ENCODE assay signal across 9 cellular contexts in the genomic region with DNA sequence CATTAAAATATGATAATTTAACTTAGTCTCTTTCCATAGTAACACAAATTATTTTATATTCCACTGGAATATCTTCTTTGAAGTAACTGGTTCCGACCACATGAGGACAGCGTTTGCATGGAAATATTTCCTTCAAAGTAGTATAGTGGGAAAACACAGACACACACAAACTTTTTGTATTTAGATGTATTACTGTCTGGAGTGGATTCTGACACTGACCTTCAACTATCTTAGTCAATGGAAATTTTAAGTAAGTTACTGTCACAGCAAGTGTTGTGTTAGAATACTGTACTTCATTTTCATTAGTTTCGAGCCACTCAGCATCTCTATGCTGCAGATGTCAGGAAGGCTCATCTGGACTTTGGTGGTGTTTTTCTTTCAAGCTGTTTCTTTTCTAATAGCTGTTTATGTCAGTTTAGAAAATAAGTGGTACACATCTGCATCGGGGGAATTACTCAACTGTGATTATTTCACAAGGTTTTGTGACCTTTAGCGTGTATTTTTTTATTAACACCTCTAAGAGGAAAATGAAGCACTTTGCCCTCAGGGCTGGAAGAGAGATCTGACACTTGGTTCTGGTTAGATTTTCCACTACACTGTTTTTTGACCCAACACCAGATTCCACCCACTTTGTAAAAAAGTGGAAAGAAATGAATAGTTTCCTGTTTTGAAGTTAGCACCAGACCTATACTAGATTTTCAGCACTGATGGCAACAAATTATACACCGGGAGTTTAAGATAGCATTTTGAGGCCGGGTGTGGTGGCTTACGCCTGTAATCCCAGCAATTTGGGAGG. TPM values are rescaled to one million over a fixed set of nuclear protein-coding genes. Genes with fewer than 3 reads are reported as not detected.
DNase-seq lines count a peak whose midpoint lies in the region; ATAC-seq and TF ChIP-seq lines count a peak whose summit lies in the region.
"Had no signal": no experiment of that assay in that cellular context is flagged by ENCODE, and none has a peak within 500 bp of the region (broad histone marks: within the 10 kb centered on the region; RNA-seq: fewer than 3 reads in every experiment).

No MANE protein-coding gene starts in this region.

- no peak for TF ChIP-seq EP300 in stomach (IDR thresholded peaks at IDR 0.05)

- H3K4me3 ChIP-seq in thoracic aorta (no peak overlapping the region), stomach (no peak overlapping the region)

- no peak for TF ChIP-seq POLR2A in stomach (IDR thresholded peaks at IDR 0.05)

- no peak overlapping the region for H3K27ac ChIP-seq in thoracic aorta
- no peak overlapping the region for H3K27ac ChIP-seq in stomach

- H3K9me3 ChIP-seq in thoracic aorta, result no peaks in the 10 kb centered on the region
- no peaks in the 10 kb centered on the region for H3K9me3 ChIP-seq in stomach

- H3K27me3 ChIP-seq in thoracic aorta (replicated peaks; ENCODE audit: insufficient read depth) (no peaks in the 10 kb centered on the region), stomach (no peaks in the 10 kb centered on the region)

- no peak for ATAC-seq in thoracic aorta (ENCODE audit: insufficient number of reproducible peaks, low FRiP score, low read depth)

- intact Hi-C loops in stomach (cut with DNase I; ENCODE audit: low total_unique reads), result loop anchor here (5.0 kb wide), 1 partner anchor 331 kb away; no protein-coding TSS in a partner anchor

- H3K4me1 ChIP-seq in thoracic aorta (ENCODE audit: control insufficient read depth in 1 of 2, low read depth in 2 of 2) (no peaks in the 10 kb centered on the region), stomach (no peaks in the 10 kb centered on the region)

- 57 to 60% (median 59%) methylated on average over 8 of the region's 8 CpGs for WGBS in stomach, 5 donors

- H3K36me3 ChIP-seq in thoracic aorta (no peaks in the 10 kb centered on the region), stomach (no peaks in the 10 kb centered on the region)

- DNase-seq in NCI-H82 (lab: John Stamatoyannopoulos, UW), result peak; percentile 26
- no peak for DNase-seq in NCI-H82 treated with DMSO at 0.1 percent for 48 hours (lab: John Stamatoyannopoulos, UW; ENCODE audit: unreplicated experiment)
- peak; percentile 56 for DNase-seq in RKO (ENCODE audit: low spot score)
- DNase-seq in fibroblast of the conjunctiva (ENCODE audit: low read depth), result peak; percentile 27
- no peak for DNase-seq in thoracic aorta (ENCODE audit: low spot score)
- no peak for DNase-seq in stomach
- DNase-seq in stimulated activated CD4-positive, alpha-beta T cell treated with anti-CD3 and anti-CD28 coated beads, Interleukin-12 subunit alpha, Interleukin-12 subunit beta, amount 100 ng/mL, for 4 hours, result no peak
- no peak for DNase-seq in NK-92 treated with Interleukin-12 subunit alpha and Interleukin-12 subunit beta, amount 100 ng/mL, for 24 hours (lab: John Stamatoyannopoulos, UW)
- DNase-seq: NCI-H1436 had no signal

- TF ChIP-seq CTCF in thoracic aorta (IDR thresholded peaks at IDR 0.05), result peak; percentile 44
- peak in 3 of 7 experiments; percentile 20 to 41 (median 28) for TF ChIP-seq CTCF in stomach (IDR thresholded peaks at IDR 0.05)

RNA-seq across cellular contexts. Expression of a gene that starts 18.9 kb away (rescaled TPM):
- total RNA-seq in thoracic aorta (100 to 1,000 TPM in 1 of 2 donors, 10 to 100 TPM in 1; 57.4 to 126 TPM), stomach (100 to 1,000 TPM in 1 of 5 donors, 10 to 100 TPM in 4; 16.2 to 122 (median 53.5) TPM)
- polyA plus RNA-seq in stomach, result 10 to 100 TPM; 14.2 to 40.3 (median 21.0) TPM

Comparison
In these comparisons a context has a peak if more than half of its experiments do, and no peak if none do; other contexts are left out.
1. DNase-seq: peak in NCI-H82 (single experiment), RKO (single experiment) and fibroblast of the conjunctiva (single experiment); none in NCI-H82 treated with DMSO at 0.1 percent for 48 hours (single experiment), thoracic aorta (single experiment), stomach (single experiment), stimulated activated CD4-positive, alpha-beta T cell treated with anti-CD3 and anti-CD28 coated beads, Interleukin-12 subunit alpha, Interleukin-12 subunit beta, amount 100 ng/mL, for 4 hours (single experiment) and NK-92 treated with Interleukin-12 subunit alpha and Interleukin-12 subunit beta, amount 100 ng/mL, for 24 hours (single experiment).